Comparison of ENCODE assay signal across 8 cellular contexts in genomic region chr10:117137031-117137910, GRCh38. TPM values are rescaled to one million over a fixed set of nuclear protein-coding genes. Genes with fewer than 3 reads are reported as not detected.
A peak's percentile ranks its signal among the peaks of the same experiment; 100 is the strongest.
DNase-seq lines count a peak whose midpoint lies in the region; ATAC-seq, FAIRE-seq and TF ChIP-seq lines count a peak whose summit lies in the region.

No MANE protein-coding gene starts in this region.

- H3K9ac ChIP-seq in HUES64 (ENCODE audit: low read depth, low read length) (peak overlapping the region; percentile 52), endodermal cell (ENCODE audit: extremely low read depth, low read length, poor library complexity, severe bottlenecking) (no peak overlapping the region)

- H3K4me1 Mint-ChIP-seq in endodermal cell: peaks cover 31% of the 10 kb centered on the region
- H3K4me1 Mint-ChIP-seq in nephron: peaks cover 38% of the 10 kb centered on the region

- H3K36me3 ChIP-seq in HUES64 (ENCODE audit: insufficient read depth, low read length) (no peaks in the 10 kb centered on the region), endodermal cell (ENCODE audit: control insufficient read depth, insufficient read depth, low read length) (no peaks in the 10 kb centered on the region)

- DNase-seq in AG10803 (ENCODE audit: low read depth) (peak; percentile 22), endodermal cell (peak; percentile 85), GM12891 (ENCODE audit: insufficient read length, low spot score) (no peak), NCI-H1436 (lab: John Stamatoyannopoulos, UW) (no peak)

- H3K4me3 Mint-ChIP-seq in endodermal cell (peak overlapping the region; percentile 71), nephron (peak overlapping the region; percentile 68 to 76 (median 72))

- no peak overlapping the region for H3K27ac ChIP-seq in HUES64 (ENCODE audit: low read depth, low read length)
- no peak overlapping the region for H3K27ac ChIP-seq in endodermal cell (ENCODE audit: low read depth, low read length)

- H3K27me3 ChIP-seq in HUES64 (ENCODE audit: insufficient read depth, low read length) (peaks cover 98% of the 10 kb centered on the region), endodermal cell (ENCODE audit: control insufficient read depth, insufficient read depth, low read length, poor library complexity, severe bottlenecking) (peaks cover 97% of the 10 kb centered on the region)

- peaks cover 5% of the 10 kb centered on the region for H3K9me3 Mint-ChIP-seq in endodermal cell
- peaks cover 11% of the 10 kb centered on the region for H3K9me3 Mint-ChIP-seq in nephron

- no peak for FAIRE-seq in GM12891 (lab: Jason Lieb, UNC)

- H3K4me1 ChIP-seq in HUES64 (ENCODE audit: insufficient read depth, low read length) (peaks cover 35% of the 10 kb centered on the region), endodermal cell (ENCODE audit: control insufficient read depth, insufficient read depth, low read length) (no peaks in the 10 kb centered on the region)

- H3K4me3 ChIP-seq in AG10803 (ENCODE audit: low read length) (peak overlapping the region; percentile 34), HUES64 (ENCODE audit: low read length) (peak overlapping the region; percentile 51), endodermal cell (ENCODE audit: low read length) (peak overlapping the region; percentile 71)

- H3K27me3 Mint-ChIP-seq in endodermal cell (ENCODE audit: insufficient read depth) (peaks cover 89% of the 10 kb centered on the region), nephron (ENCODE audit: low read depth) (peaks cover 98% of the 10 kb centered on the region)

- H3K36me3 Mint-ChIP-seq in endodermal cell (ENCODE audit: low read depth) (peaks cover 2% of the 10 kb centered on the region), nephron (ENCODE audit: low read depth) (no peaks in the 10 kb centered on the region)

- no peak for TF ChIP-seq POLR2A in GM12891 (IDR thresholded peaks at IDR 0.05; ENCODE audit: low read depth, low read length)

- H3K9me3 ChIP-seq in HUES64 (ENCODE audit: insufficient read depth, low read depth, low read length) (0 out of 2 replicates have a peak, but pooled peaks cover 2% of the 10 kb centered on the region), endodermal cell (ENCODE audit: control insufficient read depth, low read length) (peaks cover 13% of the 10 kb centered on the region)

- H3K27ac Mint-ChIP-seq in endodermal cell (no peak overlapping the region), nephron (no peak overlapping the region)

- no peak for ATAC-seq in GM18909 (IDR thresholded peaks at IDR 0.05; ENCODE audit: poor library complexity, unreplicated experiment)
- ATAC-seq in GM18502 (IDR thresholded peaks at IDR 0.05; ENCODE audit: poor library complexity, unreplicated experiment): no peak

- WGBS in HUES64: under 1% methylated on average over 98 of the region's 98 CpGs
- WGBS in endodermal cell (ENCODE audit: insufficient coverage in 1 of 2, insufficient read length in 1 of 2), 2 experiments: 0 to 1% methylated on average over 41 to 96 of the region's 98 CpGs

- no peak for TF ChIP-seq CTCF in AG10803 (conservative IDR thresholded peaks at IDR 0.05; ENCODE audit: low read length)
- TF ChIP-seq CTCF in endodermal cell (conservative IDR thresholded peaks at IDR 0.05): no peak
- TF ChIP-seq CTCF in nephron (IDR thresholded peaks at IDR 0.05; ENCODE audit: unreplicated experiment in 3 of 3): no peak

TF ChIP-seq in GM12891, 5 proteins besides CTCF, POLR2A, EP300 and RAD21:
- no peak for TF ChIP-seq PAX5 (IDR thresholded peaks at IDR 0.05; ENCODE audit: insufficient read depth, low read length, severe bottlenecking)
- no peak for TF ChIP-seq POU2F2 (IDR thresholded peaks at IDR 0.05; ENCODE audit: low read depth, low read length)
- TF ChIP-seq TAF1 (IDR thresholded peaks at IDR 0.05; ENCODE audit: low read depth, low read length): no peak
- TF ChIP-seq POLR2AphosphoS5 (IDR thresholded peaks at IDR 0.05; ENCODE audit: low read depth, low read length): no peak
- no peak for TF ChIP-seq SPI1 (IDR thresholded peaks at IDR 0.05; ENCODE audit: low read depth, low read length)

RNA-seq across cellular contexts. Expression of gene VAX1, which starts 0.8 kb away (rescaled TPM):
- polyA plus RNA-seq in HUES64 (2013, experiment 1 of 2): 0.20 TPM
- polyA plus RNA-seq in HUES64 (2013, experiment 2 of 2): 0.51 TPM
- total RNA-seq in endodermal cell: 1 to 10 TPM; 3.2 to 3.5 TPM
- polyA plus RNA-seq in endodermal cell (2013, experiment 1 of 2): 0.53 TPM
- polyA plus RNA-seq in endodermal cell (2013, experiment 2 of 2): 0.46 TPM
- not detected for polyA plus RNA-seq in GM12891 (2012; ENCODE audit: low read depth, missing spikeins)

Comparison
In these comparisons a context has a peak if more than half of its experiments do, and no peak if none do; other contexts are left out.
1. DNase-seq: peak in AG10803 (single experiment) and endodermal cell (single experiment); none in GM12891 (single experiment) and NCI-H1436 (single experiment).
2. Peak in every context shown above with its lines, with median percentiles within 50 percentile points of each other: H3K4me3 ChIP-seq.